ENCODE assay signal across 19 cellular contexts in the genomic region with DNA sequence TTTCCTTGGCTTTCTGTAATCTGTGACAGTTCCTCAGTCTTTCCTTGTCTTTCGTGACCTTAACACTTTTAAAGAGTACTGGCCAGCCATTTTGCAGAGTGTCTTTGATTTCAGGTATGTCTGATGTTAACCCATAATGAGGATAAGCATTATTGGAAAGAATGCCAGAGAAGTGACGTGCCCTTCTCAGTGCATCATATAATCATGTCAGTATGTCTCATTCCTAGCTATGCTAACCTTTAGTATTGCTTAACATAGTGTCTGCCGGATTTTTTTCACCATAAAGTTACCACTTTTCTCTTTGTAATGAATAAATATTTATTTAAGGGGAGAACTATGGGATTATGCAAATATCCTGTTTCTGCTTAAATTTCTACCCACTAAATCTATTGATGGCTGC. TPM values are rescaled to one million over a fixed set of nuclear protein-coding genes. Genes with fewer than 3 reads are reported as not detected.
DNase-seq lines count a peak whose midpoint lies in the region; ATAC-seq and TF ChIP-seq lines count a peak whose summit lies in the region.
"Had no signal": no experiment of that assay in that cellular context is flagged by ENCODE, and none has a peak within 500 bp of the region (broad histone marks: within the 10 kb centered on the region; RNA-seq: fewer than 3 reads in every experiment).

No MANE protein-coding gene starts in this region.

- no peaks in the 10 kb centered on the region for H3K27me3 Mint-ChIP-seq in chondrocyte (ENCODE audit: low read depth)
- no peaks in the 10 kb centered on the region for H3K27me3 Mint-ChIP-seq in nephron (ENCODE audit: low read depth)

- intact Hi-C loops in lower leg skin (cut with DNase I; ENCODE audit: low total_unique reads), result no loop called here

- H3K9me3 Mint-ChIP-seq in chondrocyte (ENCODE audit: low read depth) (no peaks in the 10 kb centered on the region), nephron (no peaks in the 10 kb centered on the region)
- H3K9me3 Mint-ChIP-seq: CD14-positive monocyte, HFFc6 had no signal

- 84 to 92% methylated on average over 3 of the region's 3 CpGs for WGBS in lower leg skin, 2 donors

- ATAC-seq in GM18861 (IDR thresholded peaks at IDR 0.05; ENCODE audit: unreplicated experiment) (no peak), HG03025 (IDR thresholded peaks at IDR 0.05; ENCODE audit: low FRiP score, unreplicated experiment) (no peak), HG02623 (IDR thresholded peaks at IDR 0.05; ENCODE audit: unreplicated experiment) (no peak)
- ATAC-seq: PC-3, SK-N-SH treated with all-trans-retinoic acid at 6 μM for 48 hours had no signal

- no peak overlapping the region for H3K4me3 ChIP-seq in lower leg skin (ENCODE audit: low read depth, poor library complexity, severe bottlenecking)

- H3K4me3 Mint-ChIP-seq in chondrocyte (ENCODE audit: unreplicated experiment) (no peak overlapping the region), nephron (no peak overlapping the region)
- H3K4me3 Mint-ChIP-seq: CD14-positive monocyte, HFFc6 had no signal

- no peak for TF ChIP-seq CTCF in chondrocyte (IDR thresholded peaks at IDR 0.05)
- no peak for TF ChIP-seq CTCF in nephron (IDR thresholded peaks at IDR 0.05; ENCODE audit: unreplicated experiment in 3 of 3)
- no peak for TF ChIP-seq CTCF in lower leg skin (IDR thresholded peaks at IDR 0.05)

- H3K36me3 Mint-ChIP-seq in chondrocyte (ENCODE audit: low read depth), result peaks cover 2% of the 10 kb centered on the region
- H3K36me3 Mint-ChIP-seq in nephron (ENCODE audit: low read depth), result no peaks in the 10 kb centered on the region
- H3K36me3 Mint-ChIP-seq: CD14-positive monocyte had no signal

- H3K4me1 Mint-ChIP-seq in chondrocyte (ENCODE audit: low read depth) (peaks cover 54% of the 10 kb centered on the region), nephron (peaks cover 37% of the 10 kb centered on the region)
- H3K4me1 Mint-ChIP-seq: CD14-positive monocyte had no signal

- DNase-seq in NCI-H69 (lab: John Stamatoyannopoulos, UW) (peak; percentile 12), chondrocyte (ENCODE audit: low spot score) (no peak), lower leg skin (ENCODE audit: low spot score in 2 of 2) (no peak)
- DNase-seq: DMS79 treated with DMSO at 0.1 percent for 48 hours, HFFc6, Kasumi-1, NCI-H1105 treated with DMSO at 0.1 percent for 48 hours, NCI-H1694 treated with DMSO at 0.1 percent for 48 hours, NCI-H524 treated with DMSO at 0.1 percent for 48 hours, PC-3, RPMI8226, SIG-M5 had no signal

- H3K27ac Mint-ChIP-seq in chondrocyte (ENCODE audit: unreplicated experiment) (peak overlapping the region; percentile 65), nephron (peak overlapping the region in 2 of 3 experiments; percentile 23 to 89)
- H3K27ac Mint-ChIP-seq: CD14-positive monocyte, HFFc6 had no signal

- TF ChIP-seq POLR2A in lower leg skin (IDR thresholded peaks at IDR 0.05), result no peak

RNA-seq across cellular contexts. Expression of gene RERG, which starts 28.5 kb away (rescaled TPM):
- 10.1 to 64.8 TPM (median 10.8 TPM) in 3 replicates for total RNA-seq in chondrocyte
- total RNA-seq in lower leg skin, result 10 to 100 TPM in 2 of 4 donors, 1 to 10 TPM in 2; 2.9 to 16.5 (median 11.4) TPM
- total RNA-seq: G401, HFFc6, PC-3 had no signal
